In genomic region chr11:20759541-20759940, GRCh38 we compare ENCODE assay signal across 26 cellular contexts.
"Had no signal": no experiment of that assay in that cellular context is flagged by ENCODE, and none has a peak within 500 bp of the region (broad histone marks: within the 10 kb centered on the region; RNA-seq: fewer than 3 reads in every experiment).

No MANE protein-coding gene starts in this region.

- H3K4me3 ChIP-seq: stomach, suprapubic skin, testis, thoracic aorta, thyroid gland, tibial artery, tibial nerve, transverse colon, upper lobe of left lung, upper lobe of right lung, uterus, vagina had no signal

- H3K9me3 ChIP-seq: stomach, suprapubic skin, testis, thoracic aorta, thyroid gland, tibial artery, tibial nerve, transverse colon, upper lobe of left lung, upper lobe of right lung, uterus, vagina had no signal

- ATAC-seq: stimulated activated effector memory CD8-positive, alpha-beta T cell treated with anti-CD3 and anti-CD28 coated beads, Interleukin-12 subunit alpha, Interleukin-12 subunit beta, amount 100 ng/mL, for 72 hours; stimulated activated memory B cell treated with anti-CD40 and anti-IgM and Interleukin-4, amounts not matched to agents 10 μg/mL and 1 μg/mL and 100 μg/mL, for 72 hours; stimulated activated naive B cell treated with anti-CD40 and anti-IgM and Interleukin-4, amounts not matched to agents 10 μg/mL and 1 μg/mL and 100 μg/mL, for 72 hours; stimulated activated naive CD8-positive, alpha-beta T cell treated with anti-CD3 and anti-CD28 coated beads, Interleukin-15, amount 100 ng/mL, for 72 hours; stimulated activated naive CD8-positive, alpha-beta T cell treated with anti-CD3 and anti-CD28 coated beads, Interleukin-15, Interleukin-2, amounts not matched to agents 100 U/mL and 50 U/mL, for 24 hours; upper lobe of right lung had no signal

- DNase-seq: stimulated activated CD4-positive, alpha-beta T cell treated with anti-CD3 and anti-CD28 coated beads, Interleukin-2, amount 100 ng/mL, for 48 hours; stimulated activated CD4-positive, alpha-beta T cell treated with anti-CD3 and anti-CD28 coated beads, Interleukin-4, amount 100 ng/mL, for 1 hour; stimulated activated CD4-positive, alpha-beta T cell treated with anti-CD3 and anti-CD28 coated beads, Interleukin-4, amount 100 ng/mL, for 24 hours; stimulated activated CD4-positive, alpha-beta T cell treated with anti-CD3 and anti-CD28 coated beads, Interleukin-4, amount 100 ng/mL, for 4 hours; stimulated activated CD8-positive, alpha-beta memory T cell treated with anti-CD3 and anti-CD28 coated beads, Interleukin-4, amount 100 ng/mL, for 48 hours; stimulated activated naive B cell treated with anti-CD40 and anti-IgM and Interleukin-4, amounts not matched to agents 10 μg/mL and 1 μg/mL and 100 μg/mL, for 72 hours; stimulated activated naive CD4-positive, alpha-beta T cell; stimulated activated naive CD4-positive, alpha-beta T cell treated with Interleukin-2 at 50 U/mL for 16 hours; stimulated activated naive CD8-positive, alpha-beta T cell treated with anti-CD3 and anti-CD28 coated beads, Interleukin-15, amount 100 ng/mL, for 72 hours; stimulated activated naive CD8-positive, alpha-beta T cell treated with anti-CD3 and anti-CD28 coated beads, Interleukin-15, Interleukin-2, amounts not matched to agents 100 U/mL and 50 U/mL, for 24 hours; stomach; substantia nigra; testis; thyroid gland; tibial artery; transverse colon; trophoblast cell; upper lobe of left lung; upper lobe of right lung; uterus had no signal

- H3K27me3 ChIP-seq: stomach, suprapubic skin, testis, thyroid gland, tibial artery, tibial nerve, transverse colon, upper lobe of left lung, upper lobe of right lung, uterus, vagina had no signal

- H3K36me3 ChIP-seq: stomach, suprapubic skin, thoracic aorta, thyroid gland, tibial artery, tibial nerve, transverse colon, upper lobe of left lung, upper lobe of right lung, uterus, vagina had no signal

- H3K4me1 ChIP-seq: stomach, suprapubic skin, testis, thyroid gland, tibial artery, tibial nerve, transverse colon, upper lobe of left lung, upper lobe of right lung, uterus, vagina had no signal

- H3K27ac ChIP-seq: stomach, suprapubic skin, testis, thoracic aorta, thyroid gland, tibial artery, tibial nerve, transverse colon, upper lobe of left lung, upper lobe of right lung, uterus, vagina had no signal
